In genomic region chr1:52057876-52058275, GRCh38 we compare ENCODE assay signal across 1 cellular context.
TF ChIP-seq lines count a peak whose summit lies in the region.

No MANE protein-coding gene starts in this region.

TF ChIP-seq in H1, 55 proteins besides CTCF, POLR2A, EP300 and RAD21:
- TF ChIP-seq RFX5 (IDR thresholded peaks at IDR 0.05; ENCODE audit: borderline replicate concordance, low read depth, low read length) (no peak), MAX (IDR thresholded peaks at IDR 0.05) (no peak), CEBPB (IDR thresholded peaks at IDR 0.05; ENCODE audit: low read depth, low read length) (no peak), JUN (IDR thresholded peaks at IDR 0.05; ENCODE audit: low read depth, low read length) (no peak), SRF (IDR thresholded peaks at IDR 0.05; ENCODE audit: low read depth, low read length) (no peak), ATF3 (IDR thresholded peaks at IDR 0.05; ENCODE audit: insufficient read depth, low read depth, low read length) (no peak), KDM5A (IDR thresholded peaks at IDR 0.05; ENCODE audit: low read length) (no peak), JUND (IDR thresholded peaks at IDR 0.05; ENCODE audit: low read length) (no peak), SIRT6 (IDR thresholded peaks at IDR 0.05; ENCODE audit: low read length) (no peak), EZH2 (IDR thresholded peaks at IDR 0.05; ENCODE audit: low read depth, low read length, severe bottlenecking) (no peak), CHD7 (IDR thresholded peaks at IDR 0.05; ENCODE audit: insufficient replicate concordance, low read length) (no peak), SAP30 (IDR thresholded peaks at IDR 0.05; ENCODE audit: insufficient read depth, insufficient replicate concordance, low read length) (no peak), POU5F1 (IDR thresholded peaks at IDR 0.05; ENCODE audit: low read depth, low read length) (no peak), NRF1 (IDR thresholded peaks at IDR 0.05; ENCODE audit: low read depth, low read length) (no peak), NANOG (IDR thresholded peaks at IDR 0.05; ENCODE audit: insufficient read depth, low read depth, low read length, poor library complexity, severe bottlenecking) (no peak), BRCA1 (IDR thresholded peaks at IDR 0.05; ENCODE audit: low read depth, low read length) (no peak)
